Comparison of ENCODE assay signal across 32 cellular contexts in the genomic region with DNA sequence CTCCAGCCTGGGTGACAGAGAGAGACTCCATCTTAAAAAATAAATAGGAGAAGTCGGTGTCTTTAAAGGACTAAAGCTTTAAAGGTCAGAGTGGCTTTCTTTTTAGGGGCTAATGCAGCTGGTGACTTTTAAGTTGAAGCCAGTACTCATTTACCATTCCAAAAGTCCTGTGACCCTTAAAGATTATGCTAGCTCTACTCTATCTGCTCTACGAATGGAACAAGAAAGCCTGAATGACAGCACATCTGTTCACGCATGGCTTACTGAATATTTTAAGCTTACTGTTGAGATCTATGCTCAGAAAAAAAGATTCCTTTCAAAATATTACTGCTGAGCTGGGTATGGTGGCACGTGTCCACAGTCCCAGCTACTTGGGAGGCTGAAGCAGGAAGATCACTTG. TPM values are rescaled to one million over a fixed set of nuclear protein-coding genes. Genes with fewer than 3 reads are reported as not detected.
"Had no signal": no experiment of that assay in that cellular context is flagged by ENCODE, and none has a peak within 500 bp of the region (broad histone marks: within the 10 kb centered on the region; RNA-seq: fewer than 3 reads in every experiment).

No MANE protein-coding gene starts in this region.

- H3K4me1 Mint-ChIP-seq: activated CD4-positive, alpha-beta T cell treated with anti-CD3 and anti-CD28 coated beads for 36 hours; activated CD4-positive, alpha-beta T cell treated with anti-CD3 and anti-CD28 coated beads, Interleukin-2, amount 10 ng/mL, durations not matched to agents 24 days and 14 days; activated naive CD4-positive, alpha-beta T cell treated with anti-CD3 and anti-CD28 coated beads, Interleukin-2, amount 10 ng/mL, durations not matched to agents 7 days and 5 days; activated naive CD8-positive, alpha-beta T cell treated with anti-CD3 and anti-CD28 coated beads, Interleukin-2, amount 10 ng/mL, durations not matched to agents 7 days and 5 days; central memory CD8-positive, alpha-beta T cell; endodermal cell had no signal

- H3K27ac ChIP-seq: ascending aorta, coronary artery, dorsolateral prefrontal cortex had no signal

- H3K36me3 ChIP-seq: ascending aorta had no signal

- H3K4me3 ChIP-seq: ascending aorta, coronary artery, dorsolateral prefrontal cortex had no signal

- H3K9me3 ChIP-seq: ascending aorta had no signal

- DNase-seq: activated CD4-positive, alpha-beta memory T cell treated with anti-CD3 and anti-CD28 coated beads for 36 hours; activated CD4-positive, alpha-beta T cell treated with anti-CD3 and anti-CD28 coated beads for 36 hours; activated CD4-positive, alpha-beta T cell treated with anti-CD3 and anti-CD28 coated beads, Interleukin-2, amount 10 ng/mL, durations not matched to agents 24 days and 14 days; activated CD4-positive, CD25-positive, alpha-beta regulatory T cell; activated CD4-positive, CD25-positive, alpha-beta regulatory T cell treated with anti-CD3 and anti-CD28 coated beads, Interleukin-2, amount 50 U/mL, for 72 hours; activated CD8-positive, alpha-beta memory T cell treated with anti-CD3 and anti-CD28 coated beads, Interleukin-2, amount 50 U/mL, for 48 hours; activated CD8-positive, alpha-beta T cell treated with anti-CD3 and anti-CD28 coated beads, Interleukin-2, amount 10 ng/mL, durations not matched to agents 7 days and 5 days; activated gamma-delta T cell; activated naive CD4-positive, alpha-beta T cell; activated naive CD4-positive, alpha-beta T cell treated with anti-CD3 and anti-CD28 coated beads, Interleukin-2, amount 10 ng/mL, durations not matched to agents 7 days and 5 days; activated naive CD8-positive, alpha-beta T cell treated with anti-CD3 and anti-CD28 coated beads, Interleukin-2, amount 10 ng/mL, durations not matched to agents 7 days and 5 days; activated T-cell treated with anti-CD3 and anti-CD28 coated beads for 4 hours; activated T-cell treated with anti-CD3 and anti-CD28 coated beads, Interleukin-2, amount 50 U/mL, for 24 hours; activated T-cell treated with anti-CD3 and anti-CD28 coated beads, Interleukin-2, amount 50 U/mL, for 72 hours; dorsolateral prefrontal cortex; effector memory CD4-positive, alpha-beta T cell; endodermal cell; foreskin fibroblast; head of caudate nucleus; T-helper 1 cell; T-helper 2 cell had no signal

- H3K27ac Mint-ChIP-seq: activated CD4-positive, alpha-beta memory T cell treated with anti-CD3 and anti-CD28 coated beads for 36 hours; activated CD4-positive, alpha-beta T cell treated with anti-CD3 and anti-CD28 coated beads for 36 hours; activated CD4-positive, alpha-beta T cell treated with anti-CD3 and anti-CD28 coated beads, Interleukin-2, amount 10 ng/mL, durations not matched to agents 24 days and 14 days; activated CD8-positive, alpha-beta T cell treated with anti-CD3 and anti-CD28 coated beads, Interleukin-2, amount 10 ng/mL, durations not matched to agents 7 days and 5 days; activated naive CD4-positive, alpha-beta T cell treated with anti-CD3 and anti-CD28 coated beads, Interleukin-2, amount 10 ng/mL, durations not matched to agents 7 days and 5 days; activated naive CD4-positive, alpha-beta T cell treated with anti-CD3 and anti-CD28 coated beads, Interleukin-2, amount 50 U/mL, for 72 hours; activated naive CD8-positive, alpha-beta T cell treated with anti-CD3 and anti-CD28 coated beads, Interleukin-2, amount 10 ng/mL, durations not matched to agents 7 days and 5 days; activated T-cell treated with anti-CD3 and anti-CD28 coated beads, Interleukin-2, amount 50 U/mL, for 24 hours; activated T-cell treated with anti-CD3 and anti-CD28 coated beads, Interleukin-2, amount 50 U/mL, for 72 hours; brain; dendritic cell treated with granulocyte-macrophage colony-stimulating factor and Interleukin-4, amounts not matched to agents 40 ng/mL and 50 ng/mL, for 4 days; endodermal cell had no signal

- H3K4me1 ChIP-seq: ascending aorta had no signal

- H3K9me3 Mint-ChIP-seq: activated CD4-positive, alpha-beta memory T cell treated with anti-CD3 and anti-CD28 coated beads for 36 hours; activated CD4-positive, alpha-beta T cell treated with anti-CD3 and anti-CD28 coated beads, Interleukin-2, amount 10 ng/mL, durations not matched to agents 24 days and 14 days; activated naive CD4-positive, alpha-beta T cell treated with anti-CD3 and anti-CD28 coated beads, Interleukin-2, amount 10 ng/mL, durations not matched to agents 7 days and 5 days; activated naive CD4-positive, alpha-beta T cell treated with anti-CD3 and anti-CD28 coated beads, Interleukin-2, amount 50 U/mL, for 72 hours; activated naive CD8-positive, alpha-beta T cell treated with anti-CD3 and anti-CD28 coated beads, Interleukin-2, amount 10 ng/mL, durations not matched to agents 7 days and 5 days; activated T-cell treated with anti-CD3 and anti-CD28 coated beads, Interleukin-2, amount 50 U/mL, for 24 hours; activated T-cell treated with anti-CD3 and anti-CD28 coated beads, Interleukin-2, amount 50 U/mL, for 72 hours; brain; central memory CD8-positive, alpha-beta T cell; dendritic cell treated with granulocyte-macrophage colony-stimulating factor and Interleukin-4, amounts not matched to agents 40 ng/mL and 50 ng/mL, for 4 days; endodermal cell had no signal

- H3K36me3 Mint-ChIP-seq: activated CD4-positive, alpha-beta memory T cell treated with anti-CD3 and anti-CD28 coated beads for 36 hours; activated naive CD4-positive, alpha-beta T cell treated with anti-CD3 and anti-CD28 coated beads, Interleukin-2, amount 10 ng/mL, durations not matched to agents 7 days and 5 days; activated naive CD4-positive, alpha-beta T cell treated with anti-CD3 and anti-CD28 coated beads, Interleukin-2, amount 50 U/mL, for 72 hours; activated naive CD8-positive, alpha-beta T cell treated with anti-CD3 and anti-CD28 coated beads, Interleukin-2, amount 10 ng/mL, durations not matched to agents 7 days and 5 days; brain had no signal

- H3K27me3 ChIP-seq: ascending aorta, dorsolateral prefrontal cortex had no signal

- FAIRE-seq: bronchial epithelial cell, frontal cortex had no signal

- ATAC-seq: activated CD4-positive, alpha-beta T cell treated with anti-CD3 and anti-CD28 coated beads for 36 hours; activated CD8-positive, alpha-beta T cell treated with anti-CD3 and anti-CD28 coated beads, Interleukin-2, amount 10 ng/mL, durations not matched to agents 7 days and 5 days; activated naive CD4-positive, alpha-beta T cell treated with anti-CD3 and anti-CD28 coated beads, Interleukin-2, amount 50 U/mL, for 72 hours; activated T-cell treated with anti-CD3 and anti-CD28 coated beads, Interleukin-2, amount 50 U/mL, for 72 hours; esophagus mucosa had no signal

- H3K4me3 Mint-ChIP-seq: activated CD4-positive, alpha-beta memory T cell treated with anti-CD3 and anti-CD28 coated beads for 36 hours; activated CD4-positive, alpha-beta T cell treated with anti-CD3 and anti-CD28 coated beads for 36 hours; activated CD4-positive, alpha-beta T cell treated with anti-CD3 and anti-CD28 coated beads, Interleukin-2, amount 10 ng/mL, durations not matched to agents 24 days and 14 days; activated CD8-positive, alpha-beta T cell treated with anti-CD3 and anti-CD28 coated beads, Interleukin-2, amount 10 ng/mL, durations not matched to agents 7 days and 5 days; activated naive CD4-positive, alpha-beta T cell treated with anti-CD3 and anti-CD28 coated beads, Interleukin-2, amount 10 ng/mL, durations not matched to agents 7 days and 5 days; activated naive CD8-positive, alpha-beta T cell treated with anti-CD3 and anti-CD28 coated beads, Interleukin-2, amount 10 ng/mL, durations not matched to agents 7 days and 5 days; activated T-cell treated with anti-CD3 and anti-CD28 coated beads, Interleukin-2, amount 50 U/mL, for 24 hours; activated T-cell treated with anti-CD3 and anti-CD28 coated beads, Interleukin-2, amount 50 U/mL, for 72 hours; brain; central memory CD8-positive, alpha-beta T cell; dendritic cell treated with granulocyte-macrophage colony-stimulating factor and Interleukin-4, amounts not matched to agents 40 ng/mL and 50 ng/mL, for 4 days; endodermal cell had no signal

RNA-seq across cellular contexts. Expression of a gene that starts 16.4 kb away (rescaled TPM):
- total RNA-seq: activated CD8-positive, alpha-beta memory T cell treated with anti-CD3 and anti-CD28 coated beads for 36 hours; epithelial cell of proximal tubule had no signal
